ENCODE assay signal across 1 cellular context in genomic region chr6:3744211-3744900, GRCh38.
TF ChIP-seq lines count a peak whose summit lies in the region.

No MANE protein-coding gene starts in this region.

TF ChIP-seq in HepG2, 621 proteins besides CTCF, POLR2A, EP300 and RAD21 (continued from another document):
- TF ChIP-seq ZNF687 (CRISPR knock-in tag; IDR thresholded peaks at IDR 0.05) (0 out of 2 replicates have a peak, but pooled peaks have one; percentile 21), REL (CRISPR knock-in tag; conservative IDR thresholded peaks at IDR 0.05) (0 out of 2 replicates have a peak, but pooled peaks have one; percentile 33), MTF2 (CRISPR knock-in tag; IDR thresholded peaks at IDR 0.05; ENCODE audit: borderline replicate concordance) (no peak), AGO2 (optimal IDR thresholded peaks at IDR 0.05; ENCODE audit: low read depth, low read length) (peak; percentile 22), ARID3A (IDR thresholded peaks at IDR 0.05; ENCODE audit: low read depth, low read length) (no peak), ZNF557 (CRISPR knock-in tag; IDR thresholded peaks at IDR 0.05) (no peak), ZNF768 (CRISPR knock-in tag; IDR thresholded peaks at IDR 0.05) (0 out of 2 replicates have a peak, but pooled peaks have one; percentile 18)
